8 cellular contexts compared by ENCODE assay signal in genomic region chr10:43105119-43105792, GRCh38.
A peak's percentile ranks its signal among the peaks of the same experiment; 100 is the strongest.
DNase-seq lines count a peak whose midpoint lies in the region; ATAC-seq lines count a peak whose summit lies in the region.

No MANE protein-coding gene starts in this region.

- H3K9me3 ChIP-seq in effector memory CD4-positive, alpha-beta T cell (ENCODE audit: control insufficient read depth, low read length): no peaks in the 10 kb centered on the region

- H3K27me3 ChIP-seq in effector memory CD4-positive, alpha-beta T cell (replicated peaks; ENCODE audit: control insufficient read depth, insufficient read depth, low read length, poor library complexity, severe bottlenecking): peaks cover 8% of the 10 kb centered on the region

- H3K4me3 ChIP-seq in effector memory CD4-positive, alpha-beta T cell (ENCODE audit: insufficient read depth, low read depth, low read length, poor library complexity, severe bottlenecking): peak overlapping the region; percentile 71

- no peak overlapping the region for H3K27ac ChIP-seq in effector memory CD4-positive, alpha-beta T cell (ENCODE audit: insufficient read depth, low read length, poor library complexity, severe bottlenecking)

- ATAC-seq in GM18873 (IDR thresholded peaks at IDR 0.05; ENCODE audit: low FRiP score, unreplicated experiment): peak; percentile 71
- ATAC-seq in HG03135 (IDR thresholded peaks at IDR 0.05; ENCODE audit: unreplicated experiment): peak; percentile 81
- ATAC-seq in memory B cell (ENCODE audit: low read depth): peak; percentile 92

- H3K36me3 ChIP-seq in effector memory CD4-positive, alpha-beta T cell (ENCODE audit: control insufficient read depth, insufficient read depth, low read length): no peaks in the 10 kb centered on the region

- peaks cover 13% of the 10 kb centered on the region for H3K4me1 ChIP-seq in effector memory CD4-positive, alpha-beta T cell (ENCODE audit: control insufficient read depth, insufficient read depth, low read length, poor library complexity, severe bottlenecking)

- no peaks in the 10 kb centered on the region for H3K36me3 Mint-ChIP-seq in memory B cell

- peak; percentile 95 for DNase-seq in AG20443 (ENCODE audit: low spot score)
- peak; percentile 88 for DNase-seq in NCI-H748 (lab: John Stamatoyannopoulos, UW; ENCODE audit: unreplicated experiment)
- peak; percentile 13 to 65 for DNase-seq in activated CD8-positive, alpha-beta memory T cell treated with anti-CD3 and anti-CD28 coated beads for 1 hour (ENCODE audit: extremely low read depth in 1 of 2, low read depth in 1 of 2)
- DNase-seq in effector memory CD4-positive, alpha-beta T cell: peak; percentile 55 to 62 (median 58)
- DNase-seq in memory B cell (ENCODE audit: low spot score in 2 of 2): peak; percentile 77 to 87
- DNase-seq in stimulated activated CD4-positive, alpha-beta T cell treated with anti-CD3 and anti-CD28 coated beads, TNF-alpha, amount 100 ng/mL, for 24 hours (ENCODE audit: low read depth in 3 of 3): peak; percentile 56 to 73 (median 63)

- peaks cover 12% of the 10 kb centered on the region for H3K27me3 Mint-ChIP-seq in memory B cell

- peak overlapping the region; percentile 83 for H3K4me3 Mint-ChIP-seq in memory B cell

- H3K27ac Mint-ChIP-seq in memory B cell: peak overlapping the region; percentile 20

- H3K9me3 Mint-ChIP-seq in memory B cell: no peaks in the 10 kb centered on the region

- H3K4me1 Mint-ChIP-seq in memory B cell: peaks cover 13% of the 10 kb centered on the region

Comparison
In these comparisons a context has a peak if more than half of its experiments do, and no peak if none do; other contexts are left out.
1. DNase-seq: peak in every context shown above with its lines; median percentile 95 in AG20443; 88 in NCI-H748; 82 in memory B cell; 63 in stimulated activated CD4-positive, alpha-beta T cell treated with anti-CD3 and anti-CD28 coated beads, TNF-alpha, amount 100 ng/mL, for 24 hours; 58 in effector memory CD4-positive, alpha-beta T cell; 39 in activated CD8-positive, alpha-beta memory T cell treated with anti-CD3 and anti-CD28 coated beads for 1 hour.